8 cellular contexts compared by ENCODE assay signal in the genomic region with DNA sequence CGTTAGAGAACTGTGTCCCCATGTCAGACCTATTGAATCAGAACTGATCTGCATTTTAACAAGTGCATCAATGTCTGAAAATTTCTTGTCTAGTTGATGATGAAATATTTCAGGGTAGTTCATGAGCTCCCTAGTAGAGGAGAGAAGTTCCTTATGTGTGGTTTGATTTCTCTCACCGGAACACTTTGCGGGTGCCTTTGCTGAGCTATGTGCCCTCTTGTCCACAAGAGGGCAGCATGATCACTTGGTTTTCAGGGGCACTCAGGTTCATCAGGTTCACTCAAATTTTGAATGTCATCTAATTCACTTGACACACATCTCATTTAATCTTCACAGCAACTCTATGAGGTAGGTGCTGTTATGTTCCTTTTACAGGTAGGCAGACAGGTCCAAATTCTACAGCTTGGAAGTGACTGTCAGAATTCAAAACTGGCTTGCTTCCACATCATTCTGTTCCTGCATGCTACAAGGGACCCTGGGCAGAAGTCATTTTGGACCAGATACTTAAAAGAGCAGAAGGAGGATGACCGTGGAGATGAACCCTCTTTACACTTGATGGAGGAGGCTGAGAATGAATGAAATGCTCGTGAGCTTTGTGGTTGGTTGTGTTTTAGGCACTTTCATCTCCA. TPM values are rescaled to one million over a fixed set of nuclear protein-coding genes. Genes with fewer than 3 reads are reported as not detected.
A peak's percentile ranks its signal among the peaks of the same experiment; 100 is the strongest.
DNase-seq lines count a peak whose midpoint lies in the region; ATAC-seq and TF ChIP-seq lines count a peak whose summit lies in the region.

No MANE protein-coding gene starts in this region.

- no peak overlapping the region for H3K4me3 Mint-ChIP-seq in CD8-positive, alpha-beta T cell
- H3K4me3 Mint-ChIP-seq in HFFc6 (no peak overlapping the region), nephron (no peak overlapping the region)

- peak; percentile 25 to 66 (median 52) for DNase-seq in CD8-positive, alpha-beta T cell
- DNase-seq in HFFc6 (peak; percentile 29), NOMO-1 treated with dmso at 0.1 percent for 144 hours (lab: John Stamatoyannopoulos, UW; ENCODE audit: unreplicated experiment) (peak; percentile 54), activated T-cell treated with anti-CD3 and anti-CD28 coated beads for 24 hours (ENCODE audit: low read depth) (peak; percentile 38), fibroblast of gingiva (ENCODE audit: low read depth) (peak; percentile 43), tibial nerve (ENCODE audit: low spot score in 2 of 2) (peak in 1 of 2 donors; percentile 53), NK-92 (lab: John Stamatoyannopoulos, UW; ENCODE audit: unreplicated experiment) (no peak)

- H3K36me3 Mint-ChIP-seq in CD8-positive, alpha-beta T cell = peaks cover 39% of the 10 kb centered on the region
- H3K36me3 Mint-ChIP-seq in HFFc6 (ENCODE audit: low read depth) (peaks cover 9% of the 10 kb centered on the region), nephron (ENCODE audit: low read depth) (peaks cover 18% of the 10 kb centered on the region)

- H3K27me3 Mint-ChIP-seq in CD8-positive, alpha-beta T cell (ENCODE audit: low read depth) = no peaks in the 10 kb centered on the region
- peaks cover 3% of the 10 kb centered on the region; the same call in 1 of the 2 replicates for H3K27me3 Mint-ChIP-seq in HFFc6 (ENCODE audit: insufficient read depth)
- peaks cover 16% of the 10 kb centered on the region for H3K27me3 Mint-ChIP-seq in nephron (ENCODE audit: low read depth)

- no peak for TF ChIP-seq POLR2A in tibial nerve (IDR thresholded peaks at IDR 0.05)

- H3K27me3 ChIP-seq in CD8-positive, alpha-beta T cell (ENCODE audit: insufficient read depth, low read length) = no peaks in the 10 kb centered on the region
- no peaks in the 10 kb centered on the region for H3K27me3 ChIP-seq in tibial nerve

- CTCF ChIA-PET in CD8-positive, alpha-beta T cell (lab: Charles Lee) = interaction anchor here (0.7 to 4.6 kb wide), 36 partner anchors 8 to 484 kb away, joined by 3 to 56 read pairs (median 4); no protein-coding TSS in a partner anchor

- peak; percentile 75 for TF ChIP-seq CTCF in CD8-positive, alpha-beta T cell (IDR thresholded peaks at IDR 0.05)
- TF ChIP-seq CTCF in HFFc6 (IDR thresholded peaks at IDR 0.05) = peak; percentile 97
- peak; percentile 89 to 94 (median 89) for TF ChIP-seq CTCF in nephron (IDR thresholded peaks at IDR 0.05; ENCODE audit: unreplicated experiment in 3 of 3)
- TF ChIP-seq CTCF in tibial nerve (IDR thresholded peaks at IDR 0.05) = peak; percentile 78 to 88 (median 86)

- ATAC-seq in CD8-positive, alpha-beta T cell = peak; percentile 73

- no peaks in the 10 kb centered on the region for H3K36me3 ChIP-seq in CD8-positive, alpha-beta T cell (ENCODE audit: insufficient read depth, low read length)
- peaks cover 0 to 48% (median 3%) of the 10 kb centered on the region in 3 donors for H3K36me3 ChIP-seq in tibial nerve

- no peaks in the 10 kb centered on the region for H3K9me3 Mint-ChIP-seq in CD8-positive, alpha-beta T cell
- H3K9me3 Mint-ChIP-seq in HFFc6 (no peaks in the 10 kb centered on the region; the same call in 1 of the 2 replicates), nephron (no peaks in the 10 kb centered on the region)

- H3K4me1 ChIP-seq in CD8-positive, alpha-beta T cell (ENCODE audit: insufficient read depth, low read length) = no peaks in the 10 kb centered on the region
- H3K4me1 ChIP-seq in tibial nerve = peaks cover 0 to 11% (median 0%) of the 10 kb centered on the region in 4 donors

- H3K4me3 ChIP-seq in CD8-positive, alpha-beta T cell (ENCODE audit: low read depth, low read length) = no peak overlapping the region
- no peak overlapping the region for H3K4me3 ChIP-seq in tibial nerve

- WGBS in tibial nerve, 2 donors = 47 to 52% methylated on average over 5 of the region's 5 CpGs

- no peaks in the 10 kb centered on the region for H3K9me3 ChIP-seq in CD8-positive, alpha-beta T cell (ENCODE audit: low read length)
- H3K9me3 ChIP-seq in tibial nerve = no peaks in the 10 kb centered on the region

- peak overlapping the region; percentile 19 for H3K27ac Mint-ChIP-seq in CD8-positive, alpha-beta T cell
- H3K27ac Mint-ChIP-seq in HFFc6 (no peak overlapping the region), nephron (no peak overlapping the region)

- no peak overlapping the region for H3K27ac ChIP-seq in CD8-positive, alpha-beta T cell (ENCODE audit: low read depth, low read length)
- no peak overlapping the region for H3K27ac ChIP-seq in tibial nerve

- TF ChIP-seq EP300 in tibial nerve (IDR thresholded peaks at IDR 0.05) = peak in 1 of 2 donors; percentile 20

- POLR2A ChIA-PET in CD8-positive, alpha-beta T cell (lab: Charles Lee) = interaction anchor here (1.6 kb wide), 1 partner anchor 24 kb away, joined by 4 read pairs; no protein-coding TSS in a partner anchor

- intact Hi-C loops in CD8-positive, alpha-beta T cell (cut with DNase I, micrococcal nuclease) = loop anchor here (1.0 to 5.0 kb wide), 5 partner anchors 65 to 316 kb away; no protein-coding TSS in a partner anchor

- peaks cover 5% of the 10 kb centered on the region for H3K4me1 Mint-ChIP-seq in CD8-positive, alpha-beta T cell (ENCODE audit: low read depth)
- H3K4me1 Mint-ChIP-seq in HFFc6 (ENCODE audit: low read depth) (peaks cover 29% of the 10 kb centered on the region), nephron (peaks cover 12% of the 10 kb centered on the region)

RNA-seq across cellular contexts. Expression of a gene that starts 55.6 kb away (rescaled TPM):
- total RNA-seq in CD8-positive, alpha-beta T cell = not detected
- total RNA-seq in HFFc6 (2021; fragmentation: NEBNext Ultra II Directional; extraction: Animal tissue kit (Norgen Biotek cat#: 25700)) = 1 to 10 TPM in 4 of 6 experiments, under 1 TPM in 2; 0.94 to 5.2 (median 1.1) TPM
- 1 to 10 TPM in 1 of 4 donors, not detected in 3; 1.4 TPM for total RNA-seq in tibial nerve
